1 cellular context compared by ENCODE assay signal in the genomic region with DNA sequence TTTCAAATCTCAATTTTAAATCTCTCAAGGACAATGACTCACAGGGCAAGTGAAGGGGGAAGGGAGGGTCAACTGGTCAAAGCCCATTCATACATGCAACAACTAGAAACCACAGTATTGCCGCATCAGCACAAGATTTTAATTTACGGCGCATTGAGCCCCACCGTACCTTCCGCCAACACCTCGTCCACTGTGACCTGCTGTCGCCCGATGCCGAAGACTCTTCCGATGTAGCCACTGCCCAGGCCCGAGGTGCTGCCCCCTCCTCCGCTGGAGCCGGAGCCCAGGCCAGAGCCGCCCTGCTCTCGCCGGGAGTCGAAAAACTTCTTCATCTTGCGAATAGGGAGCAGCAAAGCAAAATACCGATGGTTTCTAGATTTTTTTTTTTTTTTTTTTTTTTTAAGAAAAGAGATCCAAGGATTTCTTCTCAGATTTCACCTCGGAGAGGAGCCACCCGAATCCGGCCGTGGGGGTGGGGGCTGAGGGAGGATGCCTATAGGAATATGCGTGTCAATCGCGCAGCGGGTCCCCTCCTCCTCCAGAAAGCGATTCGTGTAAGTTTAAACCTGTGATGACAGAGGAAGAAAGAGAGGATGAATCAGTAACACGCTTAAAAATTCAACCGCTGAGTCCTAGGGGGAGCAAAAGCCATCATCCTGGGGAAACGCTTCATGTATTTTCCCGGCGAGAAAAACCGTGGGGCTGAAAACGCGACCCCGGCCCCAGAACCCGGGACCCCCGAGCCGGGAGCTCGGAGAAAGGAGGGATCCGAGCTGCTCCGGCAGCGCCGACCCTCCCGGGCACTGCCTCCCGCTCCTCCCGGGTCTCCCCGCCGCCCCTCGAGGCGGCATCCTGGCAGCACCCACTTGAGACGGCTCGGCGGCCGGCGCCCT.
TF ChIP-seq lines count a peak whose summit lies in the region.

No MANE protein-coding gene starts in this region.

TF ChIP-seq in HepG2, 621 proteins besides CTCF, POLR2A, EP300 and RAD21 (continued from another document and continues in another):
- TF ChIP-seq, protein P1, sequence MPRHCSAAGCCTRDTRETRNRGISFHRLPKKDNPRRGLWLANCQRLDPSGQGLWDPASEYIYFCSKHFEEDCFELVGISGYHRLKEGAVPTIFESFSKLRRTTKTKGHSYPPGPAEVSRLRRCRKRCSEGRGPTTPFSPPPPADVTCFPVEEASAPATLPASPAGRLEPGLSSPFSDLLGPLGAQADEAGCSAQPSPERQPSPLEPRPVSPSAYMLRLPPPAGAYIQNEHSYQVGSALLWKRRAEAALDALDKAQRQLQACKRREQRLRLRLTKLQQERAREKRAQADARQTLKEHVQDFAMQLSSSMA (CRISPR knock-in tag; IDR thresholded peaks at IDR 0.05), result 0 out of 2 replicates have a peak, but pooled peaks have one; percentile 42
- TF ChIP-seq ZNF431 (CRISPR knock-in tag; IDR thresholded peaks at IDR 0.05; ENCODE audit: borderline replicate concordance, low read depth) (0 out of 2 replicates have a peak, but pooled peaks have one; percentile 72), POGK (CRISPR knock-in tag; conservative IDR thresholded peaks at IDR 0.05) (no peak), HNF1B (CRISPR knock-in tag; IDR thresholded peaks at IDR 0.05) (peak; percentile 40; the same call in 1 of the 2 replicates), TAF15 (IDR thresholded peaks at IDR 0.05; ENCODE audit: low read depth, low read length, poor library complexity, severe bottlenecking) (no peak), ARNTL (CRISPR knock-in tag; IDR thresholded peaks at IDR 0.05) (0 out of 2 replicates have a peak, but pooled peaks have one; percentile 46), SRY (CRISPR knock-in tag; IDR thresholded peaks at IDR 0.05) (no peak), MYNN (CRISPR knock-in tag; IDR thresholded peaks at IDR 0.05; ENCODE audit: low read depth) (0 out of 2 replicates have a peak, but pooled peaks have one; percentile 65), MEIS2 (CRISPR knock-in tag; IDR thresholded peaks at IDR 0.05) (no peak), HES4 (CRISPR knock-in tag; IDR thresholded peaks at IDR 0.05; ENCODE audit: borderline replicate concordance) (0 out of 2 replicates have a peak, but pooled peaks have one; percentile 57), ZFP62 (CRISPR knock-in tag; IDR thresholded peaks at IDR 0.05) (no peak), ZNF180 (CRISPR knock-in tag; IDR thresholded peaks at IDR 0.05; ENCODE audit: borderline replicate concordance, low read depth) (no peak), FOXA3 (CRISPR knock-in tag; IDR thresholded peaks at IDR 0.05) (no peak; the same call in 1 of the 2 replicates), TBX2 (CRISPR knock-in tag; IDR thresholded peaks at IDR 0.05; ENCODE audit: borderline replicate concordance) (0 out of 2 replicates have a peak, but pooled peaks have one; percentile 5), PCBP2 (optimal IDR thresholded peaks at IDR 0.05; ENCODE audit: low read depth, low read length, poor library complexity, severe bottlenecking) (no peak), U2AF1 (optimal IDR thresholded peaks at IDR 0.05; ENCODE audit: low read depth, low read length) (no peak), WIZ (CRISPR knock-in tag; IDR thresholded peaks at IDR 0.05) (no peak; the same call in 1 of the 2 replicates), CENPBD1 (CRISPR knock-in tag; IDR thresholded peaks at IDR 0.05; ENCODE audit: borderline replicate concordance, low read depth) (no peak), IKZF5 (CRISPR knock-in tag; IDR thresholded peaks at IDR 0.05) (peak; percentile 39; the same call in 1 of the 2 replicates), ARHGAP35 (CRISPR knock-in tag; IDR thresholded peaks at IDR 0.05; ENCODE audit: borderline replicate concordance) (no peak), ZSCAN29 (CRISPR knock-in tag; conservative IDR thresholded peaks at IDR 0.05) (no peak), NR2F6 (IDR thresholded peaks at IDR 0.05) (peak; percentile 53; the same call in 1 of the 2 replicates), NR2F6 (CRISPR knock-in tag; IDR thresholded peaks at IDR 0.05) (peak; percentile 61), JUND (CRISPR knock-in tag; IDR thresholded peaks at IDR 0.05) (0 out of 2 replicates have a peak, but pooled peaks have one; percentile 75), ZNF543 (CRISPR knock-in tag; IDR thresholded peaks at IDR 0.05) (0 out of 2 replicates have a peak, but pooled peaks have one; percentile 45), POLR2G (IDR thresholded peaks at IDR 0.05; ENCODE audit: low read depth, low read length) (no peak; the same call in 1 of the 2 replicates), TCF7L2 (IDR thresholded peaks at IDR 0.05; ENCODE audit: low read depth, low read length) (no peak), PHF5A (CRISPR knock-in tag; IDR thresholded peaks at IDR 0.05; ENCODE audit: low read depth, unreplicated experiment) (no peak), ZSCAN20 (CRISPR knock-in tag; IDR thresholded peaks at IDR 0.05; ENCODE audit: borderline replicate concordance) (no peak), RARG (CRISPR knock-in tag; IDR thresholded peaks at IDR 0.05; ENCODE audit: low read depth) (no peak), BHLHE40 (IDR thresholded peaks at IDR 0.05; ENCODE audit: low read length) (no peak), HNF4A (CRISPR knock-in tag; IDR thresholded peaks at IDR 0.05) (peak; percentile 45), RAD51 (IDR thresholded peaks at IDR 0.05; ENCODE audit: borderline replicate concordance) (no peak), CENPT (CRISPR knock-in tag; IDR thresholded peaks at IDR 0.05; ENCODE audit: low read depth) (no peak), CREB1 (IDR thresholded peaks at IDR 0.05) (no peak; the same call in 1 of the 2 replicates), CREB1 (CRISPR knock-in tag; IDR thresholded peaks at IDR 0.05) (no peak), ZC3H13 (CRISPR knock-in tag; IDR thresholded peaks at IDR 0.05) (peak; percentile 11; the same call in 1 of the 2 replicates), XRCC5 (optimal IDR thresholded peaks at IDR 0.05; ENCODE audit: low read length) (peak; percentile 28), ZNF772 (CRISPR knock-in tag; IDR thresholded peaks at IDR 0.05) (no peak), ZNF574 (CRISPR knock-in tag; IDR thresholded peaks at IDR 0.05) (0 out of 2 replicates have a peak, but pooled peaks have one; percentile 32), ESRRA (CRISPR knock-in tag; IDR thresholded peaks at IDR 0.05; ENCODE audit: low read depth) (0 out of 2 replicates have a peak, but pooled peaks have one; percentile 36), LCORL (IDR thresholded peaks at IDR 0.05) (no peak), LCORL (CRISPR knock-in tag; IDR thresholded peaks at IDR 0.05) (0 out of 2 replicates have a peak, but pooled peaks have one; percentile 38), ZNF17 (CRISPR knock-in tag; IDR thresholded peaks at IDR 0.05) (no peak), ZNF883 (CRISPR knock-in tag; IDR thresholded peaks at IDR 0.05; ENCODE audit: not compliant biosample characterization) (no peak)
- TF ChIP-seq, protein P2, sequence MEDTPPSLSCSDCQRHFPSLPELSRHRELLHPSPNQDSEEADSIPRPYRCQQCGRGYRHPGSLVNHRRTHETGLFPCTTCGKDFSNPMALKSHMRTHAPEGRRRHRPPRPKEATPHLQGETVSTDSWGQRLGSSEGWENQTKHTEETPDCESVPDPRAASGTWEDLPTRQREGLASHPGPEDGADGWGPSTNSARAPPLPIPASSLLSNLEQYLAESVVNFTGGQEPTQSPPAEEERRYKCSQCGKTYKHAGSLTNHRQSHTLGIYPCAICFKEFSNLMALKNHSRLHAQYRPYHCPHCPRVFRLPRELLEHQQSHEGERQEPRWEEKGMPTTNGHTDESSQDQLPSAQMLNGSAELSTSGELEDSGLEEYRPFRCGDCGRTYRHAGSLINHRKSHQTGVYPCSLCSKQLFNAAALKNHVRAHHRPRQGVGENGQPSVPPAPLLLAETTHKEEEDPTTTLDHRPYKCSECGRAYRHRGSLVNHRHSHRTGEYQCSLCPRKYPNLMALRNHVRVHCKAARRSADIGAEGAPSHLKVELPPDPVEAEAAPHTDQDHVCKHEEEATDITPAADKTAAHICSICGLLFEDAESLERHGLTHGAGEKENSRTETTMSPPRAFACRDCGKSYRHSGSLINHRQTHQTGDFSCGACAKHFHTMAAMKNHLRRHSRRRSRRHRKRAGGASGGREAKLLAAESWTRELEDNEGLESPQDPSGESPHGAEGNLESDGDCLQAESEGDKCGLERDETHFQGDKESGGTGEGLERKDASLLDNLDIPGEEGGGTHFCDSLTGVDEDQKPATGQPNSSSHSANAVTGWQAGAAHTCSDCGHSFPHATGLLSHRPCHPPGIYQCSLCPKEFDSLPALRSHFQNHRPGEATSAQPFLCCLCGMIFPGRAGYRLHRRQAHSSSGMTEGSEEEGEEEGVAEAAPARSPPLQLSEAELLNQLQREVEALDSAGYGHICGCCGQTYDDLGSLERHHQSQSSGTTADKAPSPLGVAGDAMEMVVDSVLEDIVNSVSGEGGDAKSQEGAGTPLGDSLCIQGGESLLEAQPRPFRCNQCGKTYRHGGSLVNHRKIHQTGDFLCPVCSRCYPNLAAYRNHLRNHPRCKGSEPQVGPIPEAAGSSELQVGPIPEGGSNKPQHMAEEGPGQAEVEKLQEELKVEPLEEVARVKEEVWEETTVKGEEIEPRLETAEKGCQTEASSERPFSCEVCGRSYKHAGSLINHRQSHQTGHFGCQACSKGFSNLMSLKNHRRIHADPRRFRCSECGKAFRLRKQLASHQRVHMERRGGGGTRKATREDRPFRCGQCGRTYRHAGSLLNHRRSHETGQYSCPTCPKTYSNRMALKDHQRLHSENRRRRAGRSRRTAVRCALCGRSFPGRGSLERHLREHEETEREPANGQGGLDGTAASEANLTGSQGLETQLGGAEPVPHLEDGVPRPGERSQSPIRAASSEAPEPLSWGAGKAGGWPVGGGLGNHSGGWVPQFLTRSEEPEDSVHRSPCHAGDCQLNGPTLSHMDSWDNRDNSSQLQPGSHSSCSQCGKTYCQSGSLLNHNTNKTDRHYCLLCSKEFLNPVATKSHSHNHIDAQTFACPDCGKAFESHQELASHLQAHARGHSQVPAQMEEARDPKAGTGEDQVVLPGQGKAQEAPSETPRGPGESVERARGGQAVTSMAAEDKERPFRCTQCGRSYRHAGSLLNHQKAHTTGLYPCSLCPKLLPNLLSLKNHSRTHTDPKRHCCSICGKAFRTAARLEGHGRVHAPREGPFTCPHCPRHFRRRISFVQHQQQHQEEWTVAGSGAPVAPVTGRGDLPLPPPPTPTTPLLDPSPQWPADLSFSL (CRISPR knock-in tag; IDR thresholded peaks at IDR 0.05), result 0 out of 2 replicates have a peak, but pooled peaks have one; percentile 31
- TF ChIP-seq, protein P3, sequence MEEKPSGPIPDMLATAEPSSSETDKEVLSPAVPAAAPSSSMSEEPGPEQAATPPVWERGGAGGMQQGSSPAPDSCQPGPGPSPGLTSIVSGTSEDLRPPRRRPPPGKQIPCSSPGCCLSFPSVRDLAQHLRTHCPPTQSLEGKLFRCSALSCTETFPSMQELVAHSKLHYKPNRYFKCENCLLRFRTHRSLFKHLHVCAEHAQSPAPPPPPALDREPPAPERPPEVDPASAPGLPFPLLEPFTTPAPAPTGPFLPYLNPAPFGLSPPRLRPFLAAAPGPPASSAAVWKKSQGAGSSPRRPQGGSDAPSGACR (CRISPR knock-in tag; IDR thresholded peaks at IDR 0.05), result no peak
